In genomic region chr2:227877359-227878309, GRCh38 we compare ENCODE assay signal across 1 cellular context.
A peak's percentile ranks its signal among the peaks of the same experiment; 100 is the strongest.
TF ChIP-seq lines count a peak whose summit lies in the region.

No MANE protein-coding gene starts in this region.

TF ChIP-seq in A549, 52 proteins besides CTCF, POLR2A, EP300 and RAD21:
- TF ChIP-seq HOXB13 (CRISPR knock-in tag; IDR thresholded peaks at IDR 0.05; ENCODE audit: low read depth) = no peak
- TF ChIP-seq, protein P1, sequence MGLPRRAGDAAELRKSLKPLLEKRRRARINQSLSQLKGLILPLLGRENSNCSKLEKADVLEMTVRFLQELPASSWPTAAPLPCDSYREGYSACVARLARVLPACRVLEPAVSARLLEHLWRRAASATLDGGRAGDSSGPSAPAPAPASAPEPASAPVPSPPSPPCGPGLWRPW (IDR thresholded peaks at IDR 0.05) = no peak
- 0 out of 5 replicates have a peak, but pooled peaks of 1 of the 2 experiments have one; percentile 19 for TF ChIP-seq JUN (IDR thresholded peaks at IDR 0.05)
